ENCODE assay signal across 8 cellular contexts in the genomic region with DNA sequence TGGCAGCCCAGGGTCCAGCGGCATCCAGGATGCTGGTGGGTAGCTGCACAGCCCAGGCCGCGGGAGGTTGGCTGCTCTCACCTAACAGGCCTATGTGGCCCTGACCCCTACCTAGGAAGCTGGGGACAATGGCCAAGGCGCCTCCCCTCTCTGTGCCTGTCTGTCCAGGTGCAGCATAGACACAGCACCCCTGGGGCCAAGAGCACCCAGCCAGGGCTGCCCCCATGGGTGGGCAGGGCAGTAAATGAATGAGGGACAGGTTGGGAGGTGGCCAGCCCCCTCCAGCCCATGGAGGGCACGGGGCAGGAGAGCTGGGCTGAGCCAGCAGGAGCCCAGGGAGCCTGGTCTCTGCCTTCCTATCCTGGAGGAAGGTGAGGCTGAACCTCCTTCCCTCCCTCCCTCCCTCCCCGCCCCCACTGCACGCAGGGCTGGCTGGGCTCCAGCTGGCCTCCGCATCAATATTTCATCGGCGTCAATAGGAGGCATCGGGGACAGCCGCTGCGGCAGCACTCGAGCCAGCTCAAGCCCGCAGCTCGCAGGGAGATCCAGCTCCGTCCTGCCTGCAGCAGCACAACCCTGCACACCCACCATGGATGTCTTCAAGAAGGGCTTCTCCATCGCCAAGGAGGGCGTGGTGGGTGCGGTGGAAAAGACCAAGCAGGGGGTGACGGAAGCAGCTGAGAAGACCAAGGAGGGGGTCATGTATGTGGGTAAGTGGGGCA. TPM values are rescaled to one million over a fixed set of nuclear protein-coding genes. Genes with fewer than 3 reads are reported as not detected.
DNase-seq lines count a peak whose midpoint lies in the region; ATAC-seq and TF ChIP-seq lines count a peak whose summit lies in the region.

A gene (plus strand): TSS at position 491 of the 722 bp plus-strand sequence. CDS start 99 bp downstream, at position 590.

- H3K4me3 ChIP-seq in SJCRH30 (peak within 1 kb of the TSS; percentile 57), psoas muscle (peak within 1 kb of the TSS; percentile 59)

- H3K4me1 ChIP-seq in SJCRH30 = peaks cover 45% of the 10 kb centered on the region
- no peaks in the 10 kb centered on the region for H3K4me1 ChIP-seq in psoas muscle

- peak; percentile 34 for DNase-seq in DMS153 (lab: John Stamatoyannopoulos, UW)
- peak; percentile 34 to 50 for DNase-seq in SJCRH30
- DNase-seq in Right ventricle myocardium superior = peak; percentile 69
- DNase-seq in psoas muscle = peak in 1 of 2 donors; percentile 68
- no peak for DNase-seq in activated naive CD4-positive, alpha-beta T cell treated with anti-CD3 and anti-CD28 coated beads for 36 hours
- no peak for DNase-seq in EL

- H3K9me3 ChIP-seq in SJCRH30 (replicated peaks) = no peaks in the 10 kb centered on the region
- no peaks in the 10 kb centered on the region for H3K9me3 ChIP-seq in psoas muscle

- peaks cover 3% of the 10 kb centered on the region for H3K9me3 Mint-ChIP-seq in activated naive CD4-positive, alpha-beta T cell treated with anti-CD3 and anti-CD28 coated beads for 36 hours

- H3K36me3 Mint-ChIP-seq in activated naive CD4-positive, alpha-beta T cell treated with anti-CD3 and anti-CD28 coated beads for 36 hours (ENCODE audit: low read depth) = no peaks in the 10 kb centered on the region

- no peak within 1 kb of the TSS for H3K27ac Mint-ChIP-seq in activated naive CD4-positive, alpha-beta T cell treated with anti-CD3 and anti-CD28 coated beads for 36 hours

- CTCF ChIA-PET in activated naive CD4-positive, alpha-beta T cell treated with anti-CD3 and anti-CD28 coated beads for 36 hours (lab: Charles Lee) = no interaction called here

- peak within 1 kb of the TSS; percentile 60 for H3K27ac ChIP-seq in SJCRH30
- H3K27ac ChIP-seq in psoas muscle = peak within 1 kb of the TSS; percentile 65

- no peaks in the 10 kb centered on the region for H3K27me3 Mint-ChIP-seq in activated naive CD4-positive, alpha-beta T cell treated with anti-CD3 and anti-CD28 coated beads for 36 hours (ENCODE audit: low read depth)

- H3K27me3 ChIP-seq in SJCRH30 (no peaks in the 10 kb centered on the region), psoas muscle (ENCODE audit: insufficient read depth in 3 of 3, low read length in 2 of 3) (no peaks in the 10 kb centered on the region)

- WGBS in psoas muscle, 3 donors = 32 to 44% (median 42%) methylated on average over 18 to 21 of the region's 21 CpGs

- H3K36me3 ChIP-seq in SJCRH30 = no peaks in the 10 kb centered on the region
- no peaks in the 10 kb centered on the region for H3K36me3 ChIP-seq in psoas muscle (ENCODE audit: insufficient read depth in 1 of 2, low read depth in 1 of 2)

- ATAC-seq in Right ventricle myocardium superior (ENCODE audit: poor library complexity) (peak; percentile 8), psoas muscle (no peak), GM21717 (IDR thresholded peaks at IDR 0.05; ENCODE audit: unreplicated experiment) (no peak), HG03025 (IDR thresholded peaks at IDR 0.05; ENCODE audit: low FRiP score, unreplicated experiment) (no peak)

- intact Hi-C loops in Right ventricle myocardium superior (cut with DNase I) = no loop called here
- intact Hi-C loops in psoas muscle (cut with DNase I) = no loop called here
- intact Hi-C loops in activated naive CD4-positive, alpha-beta T cell treated with anti-CD3 and anti-CD28 coated beads for 36 hours (cut with micrococcal nuclease) = no loop called here

- TF ChIP-seq CTCF in psoas muscle (IDR thresholded peaks at IDR 0.05) = no peak

- H3K4me1 Mint-ChIP-seq in activated naive CD4-positive, alpha-beta T cell treated with anti-CD3 and anti-CD28 coated beads for 36 hours (ENCODE audit: low read depth) = peaks cover 5% of the 10 kb centered on the region

- H3K4me3 Mint-ChIP-seq in activated naive CD4-positive, alpha-beta T cell treated with anti-CD3 and anti-CD28 coated beads for 36 hours = no peak within 1 kb of the TSS

RNA-seq across cellular contexts. Expression of the gene that starts here (rescaled TPM):
- 38.1 and 55.5 TPM in 2 replicates for total RNA-seq in SJCRH30 (2014; rRNA removed; shearing (Covaris generic))
- total RNA-seq in Right ventricle myocardium superior (23.5 TPM), psoas muscle (10 to 100 TPM in 1 of 4 donors, 1 to 10 TPM in 3; 5.8 to 11.9 (median 9.0) TPM)
- polyA plus RNA-seq in psoas muscle = 10 to 100 TPM; 11.0 to 21.3 (median 14.8) TPM
- total RNA-seq in activated naive CD4-positive, alpha-beta T cell treated with anti-CD3 and anti-CD28 coated beads for 36 hours = 1 to 10 TPM in 1 of 2 experiments, under 1 TPM in 1; 0.72 to 1.2 TPM

Comparison
In these comparisons a context has a peak if more than half of its experiments do, and no peak if none do; other contexts are left out.
1. DNase-seq: peak in DMS153 (single experiment), SJCRH30 (2 of 2) and Right ventricle myocardium superior (single experiment); none in activated naive CD4-positive, alpha-beta T cell treated with anti-CD3 and anti-CD28 coated beads for 36 hours (single experiment) and EL (single experiment).